Comparison of ENCODE assay signal across 1 cellular context in the genomic region with DNA sequence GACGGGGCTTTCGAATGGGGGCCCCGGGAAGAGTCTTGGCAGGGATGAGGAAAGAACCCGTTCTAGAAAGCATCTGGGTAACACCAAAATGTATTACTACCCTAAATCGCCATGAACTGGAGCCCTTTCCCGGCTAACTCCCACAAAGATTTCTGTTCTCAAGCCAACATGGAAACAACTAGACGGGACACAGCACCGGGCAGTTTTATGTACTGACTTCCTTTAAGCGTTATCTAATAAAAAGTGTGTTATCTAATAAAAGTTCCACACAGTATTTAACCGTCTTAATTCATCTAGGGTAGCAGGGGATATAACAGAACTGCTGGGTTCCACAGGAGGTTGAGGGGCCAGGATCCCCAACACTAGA.
TF ChIP-seq lines count a peak whose summit lies in the region.

No MANE protein-coding gene starts in this region.

TF ChIP-seq in endothelial cell of umbilical vein, 7 proteins besides CTCF, POLR2A, EP300 and RAD21 (continued from another document):
- no peak for TF ChIP-seq MAX (IDR thresholded peaks at IDR 0.05; ENCODE audit: insufficient read depth, insufficient read length)
- no peak for TF ChIP-seq POLR2AphosphoS5 (IDR thresholded peaks at IDR 0.05; ENCODE audit: insufficient read depth, low read depth, low read length)
